In genomic region chr1:66374561-66375111, GRCh38 we compare ENCODE assay signal across 7 cellular contexts.
DNase-seq lines count a peak whose midpoint lies in the region; ATAC-seq and TF ChIP-seq lines count a peak whose summit lies in the region.

No MANE protein-coding gene starts in this region.

- ATAC-seq in GM18520 (IDR thresholded peaks at IDR 0.05; ENCODE audit: unreplicated experiment), result peak; percentile 44
- ATAC-seq in HG02610 (IDR thresholded peaks at IDR 0.05; ENCODE audit: unreplicated experiment), result peak; percentile 61

- DNase-seq in NB4 (ENCODE audit: low read depth), result peak; percentile 59
- DNase-seq in colonic mucosa, result no peak
- peak; percentile 68 for DNase-seq in pons (ENCODE audit: low spot score)
- no peak for DNase-seq in DMS 273 treated with DMSO at 0.1 percent for 48 hours (lab: John Stamatoyannopoulos, UW)
- no peak for DNase-seq in SJCRH30

- H3K4me3 ChIP-seq in NB4 (ENCODE audit: low read depth, low read length) (no peak overlapping the region), colonic mucosa (no peak overlapping the region), SJCRH30 (no peak overlapping the region)

- H3K9me3 ChIP-seq in colonic mucosa, result no peaks in the 10 kb centered on the region
- no peaks in the 10 kb centered on the region; the same call in 1 of the 2 replicates for H3K9me3 ChIP-seq in SJCRH30 (replicated peaks)

- H3K9ac ChIP-seq in colonic mucosa (ENCODE audit: low read depth in 2 of 2, low read length in 2 of 2), result no peak overlapping the region

- no peak for TF ChIP-seq POLR2A in NB4 (IDR thresholded peaks at IDR 0.05; ENCODE audit: extremely low read depth, insufficient read length)

- H3K27me3 ChIP-seq in colonic mucosa (no peaks in the 10 kb centered on the region), SJCRH30 (no peaks in the 10 kb centered on the region)

- H3K4me1 ChIP-seq in colonic mucosa, result no peaks in the 10 kb centered on the region
- no peaks in the 10 kb centered on the region for H3K4me1 ChIP-seq in SJCRH30

- H3K27ac ChIP-seq in colonic mucosa, result peak overlapping the region; percentile 53
- no peak overlapping the region for H3K27ac ChIP-seq in SJCRH30

- H3K36me3 ChIP-seq in colonic mucosa (no peaks in the 10 kb centered on the region), SJCRH30 (no peaks in the 10 kb centered on the region)

- TF ChIP-seq CTCF in NB4 (IDR thresholded peaks at IDR 0.05; ENCODE audit: low read depth, low read length) (no peak), colonic mucosa (IDR thresholded peaks at IDR 0.05) (no peak)

- intact Hi-C loops in colonic mucosa (cut with DNase I), result no loop called here

Comparison
In these comparisons a context has a peak if more than half of its experiments do, and no peak if none do; other contexts are left out.
1. DNase-seq: peak in NB4 (single experiment) and pons (single experiment); none in colonic mucosa (single experiment), DMS 273 treated with DMSO at 0.1 percent for 48 hours (single experiment) and SJCRH30 (0 of 2).